ENCODE assay signal across 1 cellular context in the genomic region with DNA sequence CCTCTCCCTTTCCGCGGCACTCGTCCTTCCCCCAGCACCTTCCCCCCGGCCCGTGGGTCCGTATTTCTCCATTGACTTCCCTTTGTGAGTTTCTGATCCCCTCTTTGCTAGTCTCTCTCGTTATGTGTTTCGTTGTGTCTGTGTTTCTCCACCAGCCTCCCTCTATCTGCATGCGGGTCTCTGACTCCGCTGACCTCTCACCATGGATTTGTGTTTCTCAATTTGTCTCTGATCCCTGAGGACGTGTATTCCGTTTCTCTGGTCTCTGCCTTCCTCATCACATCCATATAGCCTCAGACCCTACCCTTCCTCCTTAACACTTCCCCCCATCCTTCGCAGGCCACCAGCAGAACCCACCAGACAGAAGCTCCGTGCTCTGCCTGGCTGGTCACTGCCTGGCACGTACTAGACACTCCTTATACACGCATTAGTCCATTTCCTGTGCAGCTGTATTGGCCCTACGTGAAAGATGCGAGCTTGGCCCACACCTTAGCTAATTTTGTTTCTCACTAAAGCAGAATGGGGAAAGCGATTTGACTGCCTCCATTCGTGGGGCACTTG.
A peak's percentile ranks its signal among the peaks of the same experiment; 100 is the strongest.
TF ChIP-seq lines count a peak whose summit lies in the region.

No MANE protein-coding gene starts in this region.

TF ChIP-seq in HepG2, 621 proteins besides CTCF, POLR2A, EP300 and RAD21:
- TF ChIP-seq ZBTB39 (CRISPR knock-in tag; IDR thresholded peaks at IDR 0.05) (0 out of 2 replicates have a peak, but pooled peaks have one; percentile 29), ZFP36 (IDR thresholded peaks at IDR 0.05; ENCODE audit: borderline replicate concordance, low read depth, low read length, partially characterized antibody) (no peak), TCF7L2 (IDR thresholded peaks at IDR 0.05; ENCODE audit: low read depth, low read length) (no peak), TEAD3 (CRISPR knock-in tag; optimal IDR thresholded peaks at IDR 0.05; ENCODE audit: borderline replicate concordance) (no peak), ZNF350 (CRISPR knock-in tag; IDR thresholded peaks at IDR 0.05; ENCODE audit: borderline replicate concordance, low read depth) (0 out of 2 replicates have a peak, but pooled peaks have one; percentile 30), GABPA (IDR thresholded peaks at IDR 0.05; ENCODE audit: low read depth, low read length) (no peak), GABPA (CRISPR knock-in tag; IDR thresholded peaks at IDR 0.05; ENCODE audit: low read depth) (0 out of 2 replicates have a peak, but pooled peaks have one; percentile 10), ZMYM4 (CRISPR knock-in tag; IDR thresholded peaks at IDR 0.05) (peak; percentile 32; the same call in 1 of the 2 replicates), U2AF2 (IDR thresholded peaks at IDR 0.05; ENCODE audit: low read depth, low read length) (0 out of 2 replicates have a peak, but pooled peaks have one; percentile 25), STAT5B (CRISPR knock-in tag; IDR thresholded peaks at IDR 0.05) (no peak), GFI1 (CRISPR knock-in tag; IDR thresholded peaks at IDR 0.05; ENCODE audit: borderline replicate concordance) (no peak), ZNF142 (CRISPR knock-in tag; IDR thresholded peaks at IDR 0.05) (no peak), LCORL (IDR thresholded peaks at IDR 0.05) (no peak), LCORL (CRISPR knock-in tag; IDR thresholded peaks at IDR 0.05) (0 out of 2 replicates have a peak, but pooled peaks have one; percentile 22), ZNF337 (CRISPR knock-in tag; IDR thresholded peaks at IDR 0.05; ENCODE audit: borderline replicate concordance, low read depth) (no peak), ATF1 (CRISPR knock-in tag; IDR thresholded peaks at IDR 0.05) (no peak)
- TF ChIP-seq, protein P1, sequence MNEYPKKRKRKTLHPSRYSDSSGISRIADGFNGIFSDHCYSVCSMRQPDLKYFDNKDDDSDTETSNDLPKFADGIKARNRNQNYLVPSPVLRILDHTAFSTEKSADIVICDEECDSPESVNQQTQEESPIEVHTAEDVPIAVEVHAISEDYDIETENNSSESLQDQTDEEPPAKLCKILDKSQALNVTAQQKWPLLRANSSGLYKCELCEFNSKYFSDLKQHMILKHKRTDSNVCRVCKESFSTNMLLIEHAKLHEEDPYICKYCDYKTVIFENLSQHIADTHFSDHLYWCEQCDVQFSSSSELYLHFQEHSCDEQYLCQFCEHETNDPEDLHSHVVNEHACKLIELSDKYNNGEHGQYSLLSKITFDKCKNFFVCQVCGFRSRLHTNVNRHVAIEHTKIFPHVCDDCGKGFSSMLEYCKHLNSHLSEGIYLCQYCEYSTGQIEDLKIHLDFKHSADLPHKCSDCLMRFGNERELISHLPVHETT (CRISPR knock-in tag; conservative IDR thresholded peaks at IDR 0.05), result no peak
- TF ChIP-seq, protein P2, sequence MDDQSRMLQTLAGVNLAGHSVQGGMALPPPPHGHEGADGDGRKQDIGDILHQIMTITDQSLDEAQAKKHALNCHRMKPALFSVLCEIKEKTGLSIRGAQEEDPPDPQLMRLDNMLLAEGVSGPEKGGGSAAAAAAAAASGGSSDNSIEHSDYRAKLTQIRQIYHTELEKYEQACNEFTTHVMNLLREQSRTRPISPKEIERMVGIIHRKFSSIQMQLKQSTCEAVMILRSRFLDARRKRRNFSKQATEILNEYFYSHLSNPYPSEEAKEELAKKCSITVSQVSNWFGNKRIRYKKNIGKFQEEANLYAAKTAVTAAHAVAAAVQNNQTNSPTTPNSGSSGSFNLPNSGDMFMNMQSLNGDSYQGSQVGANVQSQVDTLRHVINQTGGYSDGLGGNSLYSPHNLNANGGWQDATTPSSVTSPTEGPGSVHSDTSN (CRISPR knock-in tag; IDR thresholded peaks at IDR 0.05; ENCODE audit: borderline replicate concordance), result no peak
TF ChIP-seq in HepG2: peak in this region for 6.
